In the genomic region with DNA sequence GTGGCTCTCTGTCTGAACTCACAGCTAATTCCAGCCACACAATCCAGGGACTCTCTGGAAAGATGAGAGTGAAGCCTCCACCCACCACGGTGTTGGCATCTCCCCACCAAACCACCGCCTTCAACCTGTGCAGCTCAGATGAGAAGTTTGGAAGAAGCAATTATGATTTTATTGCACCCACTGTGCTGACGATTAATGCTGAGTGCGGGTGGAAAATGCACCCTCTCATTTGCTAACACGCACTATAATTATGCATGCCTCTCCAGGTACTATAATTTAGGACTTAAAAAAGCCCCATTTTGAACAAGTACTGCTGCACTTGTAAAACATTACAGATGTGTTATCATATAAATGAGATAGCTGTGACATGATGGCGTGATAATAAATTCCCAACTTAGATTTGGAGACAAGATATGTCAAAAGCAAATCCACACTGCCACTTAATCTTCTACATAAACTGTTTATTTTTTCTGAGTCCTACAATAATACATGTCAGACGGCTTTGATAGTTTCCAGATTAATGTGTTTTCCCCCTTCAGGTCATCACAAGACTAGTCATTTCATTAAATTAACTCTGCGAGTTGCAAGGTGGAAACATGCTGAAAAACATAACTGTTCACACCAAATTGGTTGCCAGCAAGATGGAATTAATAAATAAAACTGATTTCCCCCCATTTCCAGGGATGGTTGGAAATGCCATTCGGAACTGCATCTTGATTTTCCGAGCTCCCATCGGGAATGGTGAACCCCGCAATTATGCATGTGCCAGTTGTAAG, we compare ENCODE assay signal across 23 cellular contexts.
"Had no signal": no experiment of that assay in that cellular context is flagged by ENCODE, and none has a peak within 500 bp of the region (broad histone marks: within the 10 kb centered on the region; RNA-seq: fewer than 3 reads in every experiment).

No MANE protein-coding gene starts in this region.

- H3K27me3 ChIP-seq: esophagus squamous epithelium, gastroesophageal sphincter, pancreas, sigmoid colon, stomach, transverse colon had no signal

- DNase-seq: effector memory CD8-positive, alpha-beta T cell; esophagus squamous epithelium; foreskin fibroblast; glutamatergic neuron; kidney glomerular epithelial cell; mesendoderm; naive B cell; occipital lobe; pancreas; retina; sigmoid colon; stimulated activated CD4-positive, alpha-beta T cell treated with anti-CD3 and anti-CD28 coated beads, Interleukin-2, amount 100 ng/mL, for 24 hours; stimulated activated CD4-positive, alpha-beta T cell treated with anti-CD3 and anti-CD28 coated beads, Interleukin-4, amount 100 ng/mL, for 4 hours; stimulated activated naive CD4-positive, alpha-beta T cell; stomach; substantia nigra; transverse colon had no signal

- FAIRE-seq: colon, pancreas had no signal

- H3K4me3 ChIP-seq: esophagus squamous epithelium, gastroesophageal sphincter, pancreas, prostate gland, sigmoid colon, skin epidermis, stomach, thoracic aorta, transverse colon had no signal

- H3K4me1 ChIP-seq: gastroesophageal sphincter, pancreas, prostate gland, sigmoid colon, transverse colon had no signal

- H3K36me3 ChIP-seq: esophagus squamous epithelium, gastroesophageal sphincter, pancreas, prostate gland, sigmoid colon, stomach, thoracic aorta, transverse colon had no signal

- H3K9me3 ChIP-seq: esophagus squamous epithelium, pancreas, prostate gland, sigmoid colon, stomach, thoracic aorta, transverse colon had no signal

- ATAC-seq: effector memory CD8-positive, alpha-beta T cell; gastroesophageal sphincter; pancreas had no signal

- H3K27ac ChIP-seq: epithelial cell of prostate, gastroesophageal sphincter, pancreas, prostate gland, sigmoid colon, stomach, thoracic aorta, transverse colon had no signal
